ENCODE assay signal across 7 cellular contexts in genomic region chr1:64861611-64862010, GRCh38.
DNase-seq lines count a peak whose midpoint lies in the region; ATAC-seq and TF ChIP-seq lines count a peak whose summit lies in the region.

No MANE protein-coding gene starts in this region.

- intact Hi-C loops in gastrocnemius medialis (cut with DNase I; ENCODE audit: low total_unique reads) = loop anchor here (5.0 kb wide), 1 partner anchor 106 kb away; the partner anchor contains the start of gene JAK1

- no peaks in the 10 kb centered on the region for H3K27me3 ChIP-seq in cardiac muscle cell
- H3K27me3 ChIP-seq in gastrocnemius medialis = no peaks in the 10 kb centered on the region

- peak; percentile 22; the same call in 1 of the 2 replicates for TF ChIP-seq CTCF in GM12875 (IDR thresholded peaks at IDR 0.05; ENCODE audit: borderline replicate concordance, insufficient read depth, low read depth, low read length)
- peak; percentile 19 for TF ChIP-seq CTCF in cardiac muscle cell (IDR thresholded peaks at IDR 0.05; ENCODE audit: low read depth, low read length)
- peak; percentile 9 to 39 (median 11) for TF ChIP-seq CTCF in gastrocnemius medialis (IDR thresholded peaks at IDR 0.05 in 4 of 5, conservative IDR thresholded peaks at IDR 0.05 in 1 of 5)

- H3K27ac ChIP-seq in cardiac muscle cell = no peak overlapping the region
- no peak overlapping the region for H3K27ac ChIP-seq in gastrocnemius medialis

- H3K9me3 ChIP-seq in cardiac muscle cell (ENCODE audit: low read depth) (no peaks in the 10 kb centered on the region), gastrocnemius medialis (no peaks in the 10 kb centered on the region)

- H3K4me1 ChIP-seq in cardiac muscle cell (ENCODE audit: low read depth) (no peaks in the 10 kb centered on the region), gastrocnemius medialis (peaks cover 10 to 13% of the 10 kb centered on the region in 2 donors)

- TF ChIP-seq POLR2A in gastrocnemius medialis (IDR thresholded peaks at IDR 0.05) = no peak

- H3K4me3 ChIP-seq in GM12875 (ENCODE audit: low read depth, low read length) = no peak overlapping the region
- H3K4me3 ChIP-seq in cardiac muscle cell = no peak overlapping the region
- H3K4me3 ChIP-seq in gastrocnemius medialis = no peak overlapping the region

- ATAC-seq in gastrocnemius medialis (peak; percentile 37 to 65), GM21576 (IDR thresholded peaks at IDR 0.05; ENCODE audit: unreplicated experiment) (no peak), GM18867 (IDR thresholded peaks at IDR 0.05; ENCODE audit: unreplicated experiment) (no peak), GM19351 (IDR thresholded peaks at IDR 0.05; ENCODE audit: unreplicated experiment) (no peak)

- in situ Hi-C loops in SK-MEL-5 (cut with HindIII; ENCODE audit: low pct_unique_long_range_greater_than_20kb, low sequenced_read_pairs) (no loop called here), gastrocnemius medialis (cut with MboI; ENCODE audit: low sequenced_read_pairs in 4 of 4) (loop anchor here (10.0 to 25.0 kb wide), 6 partner anchors 103 to 551 kb away; partner anchors contain the start of genes JAK1 (in 1 of the 4), LEPR (in 1 of the 4) and LEPROT (in 1 of the 4))

- H3K36me3 ChIP-seq in cardiac muscle cell = peaks cover 19% of the 10 kb centered on the region
- H3K36me3 ChIP-seq in gastrocnemius medialis = peaks cover 0 to 67% of the 10 kb centered on the region in 2 donors

- DNase-seq in SK-MEL-5 (ENCODE audit: low read depth, low spot score) (peak; percentile 2), cardiac muscle cell (ENCODE audit: low read depth in 1 of 2, low spot score in 1 of 2) (peak; percentile 24 to 76), gastrocnemius medialis (no peak)

Comparison
In these comparisons a context has a peak if more than half of its experiments do, and no peak if none do; other contexts are left out.
1. DNase-seq: peak in SK-MEL-5 (single experiment) and cardiac muscle cell (2 of 2); none in gastrocnemius medialis (0 of 2).
2. ATAC-seq: peak in gastrocnemius medialis (2 of 2); none in GM21576 (single experiment), GM18867 (single experiment) and GM19351 (single experiment).
3. Peak in every context shown above with its lines, with median percentiles within 50 percentile points of each other: CTCF ChIP-seq.